Comparison of ENCODE assay signal across 1 cellular context in genomic region chr16:4513881-4514280, GRCh38.
TF ChIP-seq lines count a peak whose summit lies in the region.

No MANE protein-coding gene starts in this region.

TF ChIP-seq in IMR-90, 13 proteins besides CTCF, POLR2A, EP300 and RAD21 (continued from another document):
- TF ChIP-seq USF2 (IDR thresholded peaks at IDR 0.05; ENCODE audit: low read depth, low read length) (no peak), RCOR1 (IDR thresholded peaks at IDR 0.05; ENCODE audit: insufficient replicate concordance, low read length) (no peak), ELK1 (IDR thresholded peaks at IDR 0.05; ENCODE audit: borderline replicate concordance, low read depth, low read length) (no peak), SMC3 (IDR thresholded peaks at IDR 0.05; ENCODE audit: low read depth, low read length) (no peak), MAZ (IDR thresholded peaks at IDR 0.05; ENCODE audit: borderline replicate concordance, low read depth, low read length) (no peak), BHLHE40 (IDR thresholded peaks at IDR 0.05; ENCODE audit: low read depth, low read length) (no peak)
